ENCODE assay signal across 1 cellular context in the genomic region with DNA sequence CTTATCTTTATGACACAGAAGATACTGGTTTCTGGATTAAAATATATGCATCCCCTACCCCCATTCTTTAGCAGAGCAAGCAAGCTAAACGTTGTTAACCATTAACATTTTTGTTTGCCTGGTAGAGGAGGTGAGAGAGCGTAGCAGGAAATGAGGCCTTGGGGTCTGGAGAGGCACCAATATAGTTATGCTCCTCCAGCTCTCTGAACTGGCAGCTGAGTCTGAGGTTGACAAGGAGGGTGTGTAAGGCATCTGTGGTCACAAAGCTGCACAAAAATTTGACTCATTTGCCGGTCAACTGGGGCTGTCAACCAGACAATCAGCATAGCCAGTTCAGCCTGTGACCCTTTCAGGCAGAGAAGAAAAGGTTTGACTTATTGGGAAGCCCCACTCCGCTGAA.
TF ChIP-seq lines count a peak whose summit lies in the region.

No MANE protein-coding gene starts in this region.

TF ChIP-seq in GM12878, 131 proteins besides CTCF, POLR2A, EP300 and RAD21 (continued from another document):
- TF ChIP-seq ATF3 (IDR thresholded peaks at IDR 0.05; ENCODE audit: borderline replicate concordance, extremely low read depth, low read depth, low read length): no peak
- no peak for TF ChIP-seq PBX3 (IDR thresholded peaks at IDR 0.05; ENCODE audit: insufficient replicate concordance, low read depth, low read length)
- no peak for TF ChIP-seq ZSCAN29 (IDR thresholded peaks at IDR 0.05)
- TF ChIP-seq YBX1 (IDR thresholded peaks at IDR 0.05): no peak
- TF ChIP-seq ZBED1 (IDR thresholded peaks at IDR 0.05; ENCODE audit: borderline replicate concordance): no peak
- no peak for TF ChIP-seq EZH2 (IDR thresholded peaks at IDR 0.05; ENCODE audit: borderline replicate concordance, control insufficient read depth, low read depth, low read length)
- TF ChIP-seq ZNF384 (IDR thresholded peaks at IDR 0.05; ENCODE audit: borderline replicate concordance, low read depth, low read length): no peak
- TF ChIP-seq FOXM1 (IDR thresholded peaks at IDR 0.05; ENCODE audit: low read depth, low read length): no peak
- no peak for TF ChIP-seq MXI1 (IDR thresholded peaks at IDR 0.05; ENCODE audit: low read depth, low read length)
- TF ChIP-seq CEBPB (IDR thresholded peaks at IDR 0.05; ENCODE audit: borderline replicate concordance in 1 of 2, low read depth in 2 of 2, low read length in 2 of 2): no peak
- no peak for TF ChIP-seq PML (IDR thresholded peaks at IDR 0.05; ENCODE audit: low read length)
